Comparison of ENCODE assay signal across 18 cellular contexts in the genomic region with DNA sequence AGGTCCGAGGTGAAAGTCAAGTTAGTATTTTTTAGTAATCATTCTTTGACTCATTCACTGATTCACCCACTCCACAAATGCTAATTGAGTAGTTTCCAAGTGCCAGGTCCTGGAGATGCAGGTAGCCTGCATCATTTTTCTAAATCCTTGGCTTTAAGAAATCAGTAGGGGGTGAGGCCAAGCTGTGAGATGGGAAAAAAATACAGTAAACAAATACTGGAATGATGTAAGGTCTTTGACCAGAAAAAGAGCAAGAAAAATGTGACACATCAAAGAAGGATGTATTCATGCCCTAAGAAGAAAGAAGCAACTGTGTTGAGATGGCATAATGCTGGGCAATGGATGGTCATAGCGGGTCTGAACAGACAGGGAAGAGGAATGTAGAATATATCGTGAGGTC.
"Had no signal": no experiment of that assay in that cellular context is flagged by ENCODE, and none has a peak within 500 bp of the region (broad histone marks: within the 10 kb centered on the region; RNA-seq: fewer than 3 reads in every experiment).

No MANE protein-coding gene starts in this region.

- ATAC-seq: body of pancreas, esophagus mucosa, natural killer cell, psoas muscle, right cardiac atrium, T-cell had no signal

- H3K36me3 ChIP-seq: ovary, stomach had no signal

- H3K9me3 ChIP-seq: body of pancreas, ovary, psoas muscle had no signal

- H3K27me3 ChIP-seq: body of pancreas, ovary, stomach had no signal

- H3K27ac Mint-ChIP-seq: activated B cell treated with CpG ODN at 0.5 μM for 24 hours; activated CD4-positive, alpha-beta memory T cell treated with anti-CD3 and anti-CD28 coated beads for 36 hours; activated naive CD8-positive, alpha-beta T cell treated with anti-CD3 and anti-CD28 coated beads for 36 hours; natural killer cell; T-cell; type B pancreatic cell had no signal

- H3K4me1 ChIP-seq: body of pancreas, psoas muscle, stomach had no signal

- H3K4me1 Mint-ChIP-seq: activated B cell treated with CpG ODN at 0.5 μM for 24 hours; activated naive CD8-positive, alpha-beta T cell treated with anti-CD3 and anti-CD28 coated beads for 36 hours; natural killer cell; T-cell had no signal

- H3K4me3 Mint-ChIP-seq: activated B cell treated with CpG ODN at 0.5 μM for 24 hours; activated CD4-positive, alpha-beta memory T cell treated with anti-CD3 and anti-CD28 coated beads for 36 hours; activated naive CD8-positive, alpha-beta T cell treated with anti-CD3 and anti-CD28 coated beads for 36 hours; natural killer cell; T-cell; type B pancreatic cell had no signal

- DNase-seq: activated B cell treated with CpG ODN at 0.5 μM for 24 hours; activated CD4-positive, alpha-beta memory T cell treated with anti-CD3 and anti-CD28 coated beads for 36 hours; activated CD4-positive, alpha-beta T cell treated with anti-CD3 and anti-CD28 coated beads for 4 hours; activated naive CD4-positive, alpha-beta T cell; activated naive CD8-positive, alpha-beta T cell treated with anti-CD3 and anti-CD28 coated beads for 36 hours; activated T-cell treated with anti-CD3 and anti-CD28 coated beads for 4 hours; amygdala; body of pancreas; central memory CD4-positive, alpha-beta T cell; natural killer cell; ovary; psoas muscle; right cardiac atrium; stomach; T-cell had no signal

- H3K9me3 Mint-ChIP-seq: activated naive CD8-positive, alpha-beta T cell treated with anti-CD3 and anti-CD28 coated beads for 36 hours; type B pancreatic cell had no signal

- H3K27ac ChIP-seq: body of pancreas, coronary artery, ovary, psoas muscle, stomach had no signal

- H3K27me3 Mint-ChIP-seq: activated B cell treated with CpG ODN at 0.5 μM for 24 hours; activated CD4-positive, alpha-beta memory T cell treated with anti-CD3 and anti-CD28 coated beads for 36 hours; activated naive CD8-positive, alpha-beta T cell treated with anti-CD3 and anti-CD28 coated beads for 36 hours; T-cell; type B pancreatic cell had no signal

- H3K4me3 ChIP-seq: body of pancreas, coronary artery, ovary, psoas muscle, stomach had no signal

- H3K36me3 Mint-ChIP-seq: activated CD4-positive, alpha-beta memory T cell treated with anti-CD3 and anti-CD28 coated beads for 36 hours; activated naive CD8-positive, alpha-beta T cell treated with anti-CD3 and anti-CD28 coated beads for 36 hours; natural killer cell; T-cell; type B pancreatic cell had no signal
